ENCODE assay signal across 12 cellular contexts in the genomic region with DNA sequence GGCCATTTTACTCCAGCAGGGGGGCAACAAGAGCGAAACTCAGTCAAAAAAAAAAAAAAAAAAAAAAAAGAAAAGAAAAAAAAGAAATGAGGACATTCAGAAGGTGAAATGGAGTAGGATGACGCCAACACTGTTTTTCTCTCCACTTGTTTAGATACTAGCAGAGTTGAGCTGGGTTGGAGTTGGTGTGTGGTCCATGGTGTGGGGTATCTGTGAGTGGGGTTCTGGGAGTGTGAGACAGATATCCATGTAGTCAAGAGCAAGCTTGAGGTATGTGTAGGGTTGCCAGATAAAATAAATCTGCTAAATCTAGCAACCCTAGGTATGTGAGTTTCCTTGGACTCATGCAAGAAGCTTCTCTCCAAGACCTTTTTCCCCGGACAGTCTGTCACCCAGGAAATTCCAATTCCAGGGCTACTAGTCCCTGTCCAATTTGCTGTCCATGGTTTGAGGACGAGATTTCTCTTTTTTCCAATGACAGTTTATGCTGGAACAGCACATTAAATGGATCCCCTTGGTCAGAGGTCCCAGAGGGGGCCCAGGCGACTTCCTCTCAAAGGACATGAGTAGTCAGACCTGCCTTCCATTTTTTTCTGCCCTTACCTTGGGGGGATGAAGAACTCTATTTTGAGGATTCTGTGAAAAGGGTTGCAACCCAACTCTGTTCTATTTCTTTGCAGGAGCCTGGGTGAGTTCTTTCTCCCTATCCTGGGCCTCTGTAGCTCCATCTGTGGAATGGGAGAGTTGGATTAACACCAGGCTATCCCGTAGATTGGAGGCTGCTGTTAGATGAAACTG. TPM values are rescaled to one million over a fixed set of nuclear protein-coding genes. Genes with fewer than 3 reads are reported as not detected.
A peak's percentile ranks its signal among the peaks of the same experiment; 100 is the strongest.
DNase-seq lines count a peak whose midpoint lies in the region; ATAC-seq, FAIRE-seq and TF ChIP-seq lines count a peak whose summit lies in the region.
"Had no signal": no experiment of that assay in that cellular context is flagged by ENCODE, and none has a peak within 500 bp of the region (broad histone marks: within the 10 kb centered on the region; RNA-seq: fewer than 3 reads in every experiment).

No MANE protein-coding gene starts in this region.

- H4K20me1 ChIP-seq in OCI-LY7 (ENCODE audit: insufficient read depth, low read length) = peaks cover 7% of the 10 kb centered on the region; the same call in 1 of the 2 replicates

- DNase-seq in activated CD8-positive, alpha-beta memory T cell treated with anti-CD3 and anti-CD28 coated beads, Interleukin-2, amount 10 ng/mL, durations not matched to agents 7 days and 5 days = no peak
- DNase-seq in activated CD8-positive, alpha-beta memory T cell treated with anti-CD3 and anti-CD28 coated beads, Interleukin-2, amount 50 U/mL, for 48 hours = no peak
- no peak for DNase-seq in OCI-LY7 (ENCODE audit: low spot score)
- peak; percentile 22 for DNase-seq in colonic mucosa
- no peak for DNase-seq in thoracic aorta (ENCODE audit: low spot score)
- DNase-seq in pancreas = no peak
- no peak for DNase-seq in NCI-H187 treated with DMSO at 0.1 percent for 48 hours (lab: John Stamatoyannopoulos, UW)

- no peak for FAIRE-seq in pancreas (lab: Jason Lieb, UNC)

- TF ChIP-seq CTCF in OCI-LY7 (conservative IDR thresholded peaks at IDR 0.05; ENCODE audit: low read length) (no peak), colonic mucosa (IDR thresholded peaks at IDR 0.05) (no peak), thoracic aorta (IDR thresholded peaks at IDR 0.05) (no peak), pancreas (IDR thresholded peaks at IDR 0.05) (no peak)

- peak overlapping the region; percentile 96 for H3K4me2 ChIP-seq in OCI-LY7 (ENCODE audit: low read length)

- H3K36me3 ChIP-seq in OCI-LY7 (ENCODE audit: insufficient read depth, low read length) = peaks cover 40% of the 10 kb centered on the region
- no peaks in the 10 kb centered on the region for H3K36me3 ChIP-seq in colonic mucosa
- H3K36me3 ChIP-seq in thoracic aorta = peaks cover 3% of the 10 kb centered on the region
- no peaks in the 10 kb centered on the region for H3K36me3 ChIP-seq in pancreas

- BruUV-seq in OCI-LY7 (replicated peaks; lab: Mats Ljungman, UMichigan) = TSS peak; percentile 69

- peaks cover 28% of the 10 kb centered on the region for H3K36me3 Mint-ChIP-seq in activated CD8-positive, alpha-beta memory T cell treated with anti-CD3 and anti-CD28 coated beads, Interleukin-2, amount 10 ng/mL, durations not matched to agents 7 days and 5 days

- intact Hi-C loops in OCI-LY7 (cut with micrococcal nuclease; ENCODE audit: unreplicated experiment) = loop anchor here (1.0 to 5.0 kb wide), 6 partner anchors 46 to 292 kb away; partner anchors contain the start of gene STIL
- intact Hi-C loops in colonic mucosa (cut with DNase I) = no loop called here
- intact Hi-C loops in pancreas (cut with DNase I) = loop anchor here in 2 of 3 donors (5.0 kb wide), 2 partner anchors 272 to 287 kb away; no protein-coding TSS in a partner anchor

- peaks cover 13% of the 10 kb centered on the region; the same call in 1 of the 2 replicates for H3K79me2 ChIP-seq in OCI-LY7 (ENCODE audit: insufficient read depth, low read depth, low read length)

- CTCF ChIA-PET in activated CD8-positive, alpha-beta memory T cell treated with anti-CD3 and anti-CD28 coated beads, Interleukin-2, amount 10 ng/mL, durations not matched to agents 7 days and 5 days (lab: Charles Lee) = interaction anchor here (0.6 to 6.0 kb wide), 28 partner anchors 9 to 320 kb away, joined by 3 to 83 read pairs (median 4); partner anchors contain the start of gene STIL
- CTCF ChIA-PET in OCI-LY7 (lab: Charles Lee; ENCODE audit: unreplicated experiment) = interaction anchor here (1.5 to 1.8 kb wide), 2 partner anchors 41 to 49 kb away, joined by 3 to 6 read pairs; no protein-coding TSS in a partner anchor

- H3K27me3 ChIP-seq in colonic mucosa (peaks cover 18% of the 10 kb centered on the region), thoracic aorta (replicated peaks; ENCODE audit: insufficient read depth) (no peaks in the 10 kb centered on the region), pancreas (peaks cover 0 to 6% (median 5%) of the 10 kb centered on the region in 4 donors)

- peak overlapping the region; percentile 51 to 77 for H3K9ac ChIP-seq in colonic mucosa (ENCODE audit: low read depth in 2 of 2, low read length in 2 of 2)

- peak overlapping the region; percentile 83; the same call in 1 of the 2 replicates for H2AFZ ChIP-seq in OCI-LY7 (ENCODE audit: low read length)

- H3K27ac ChIP-seq in OCI-LY7 (ENCODE audit: low read depth, low read length, poor library complexity, severe bottlenecking) = peak overlapping the region; percentile 78
- peak overlapping the region; percentile 88 for H3K27ac ChIP-seq in colonic mucosa
- H3K27ac ChIP-seq in thoracic aorta = no peak overlapping the region
- H3K27ac ChIP-seq in pancreas = no peak overlapping the region

- peaks cover 15% of the 10 kb centered on the region for H3K27me3 Mint-ChIP-seq in activated CD8-positive, alpha-beta memory T cell treated with anti-CD3 and anti-CD28 coated beads, Interleukin-2, amount 10 ng/mL, durations not matched to agents 7 days and 5 days

- peaks cover 28% of the 10 kb centered on the region for H3K4me1 ChIP-seq in OCI-LY7 (ENCODE audit: insufficient read depth, low read length, poor library complexity, severe bottlenecking)
- no peaks in the 10 kb centered on the region for H3K4me1 ChIP-seq in colonic mucosa
- H3K4me1 ChIP-seq in thoracic aorta (ENCODE audit: control insufficient read depth in 1 of 2, low read depth in 2 of 2) = peaks cover 36 to 76% of the 10 kb centered on the region in 2 donors
- H3K4me1 ChIP-seq in pancreas = peaks cover 5 to 16% (median 5%) of the 10 kb centered on the region in 3 donors

- H3K9me3 ChIP-seq in OCI-LY7 (ENCODE audit: low read length) (no peaks in the 10 kb centered on the region), colonic mucosa (no peaks in the 10 kb centered on the region), thoracic aorta (no peaks in the 10 kb centered on the region), pancreas (no peaks in the 10 kb centered on the region)

- peaks cover 47% of the 10 kb centered on the region for H3K4me1 Mint-ChIP-seq in activated CD8-positive, alpha-beta memory T cell treated with anti-CD3 and anti-CD28 coated beads, Interleukin-2, amount 10 ng/mL, durations not matched to agents 7 days and 5 days

- H3K4me3 Mint-ChIP-seq in activated CD8-positive, alpha-beta memory T cell treated with anti-CD3 and anti-CD28 coated beads, Interleukin-2, amount 10 ng/mL, durations not matched to agents 7 days and 5 days = peak overlapping the region; percentile 95

- no peak for ATAC-seq in activated CD8-positive, alpha-beta memory T cell treated with anti-CD3 and anti-CD28 coated beads, Interleukin-2, amount 10 ng/mL, durations not matched to agents 7 days and 5 days
- ATAC-seq in thoracic aorta (ENCODE audit: insufficient number of reproducible peaks, low FRiP score, low read depth) = no peak
- ATAC-seq in pancreas = no peak
- no peak for ATAC-seq in HG02678 (IDR thresholded peaks at IDR 0.05; ENCODE audit: unreplicated experiment)

- no peaks in the 10 kb centered on the region for H3K9me3 Mint-ChIP-seq in activated CD8-positive, alpha-beta memory T cell treated with anti-CD3 and anti-CD28 coated beads, Interleukin-2, amount 10 ng/mL, durations not matched to agents 7 days and 5 days (ENCODE audit: low read depth)

- 64 to 68% methylated on average over 6 of the region's 6 CpGs for WGBS in pancreas, 2 donors

- POLR2A ChIA-PET in OCI-LY7 (lab: Charles Lee) = interaction anchor here (0.5 to 1.4 kb wide), 5 partner anchors 13 to 97 kb away, joined by 3 to 4 read pairs (median 3); no protein-coding TSS in a partner anchor

- H3K4me3 ChIP-seq in OCI-LY7 (ENCODE audit: low read depth, low read length, poor library complexity, severe bottlenecking) (peak overlapping the region; percentile 92), colonic mucosa (peak overlapping the region; percentile 71), thoracic aorta (peak overlapping the region; percentile 92), pancreas (no peak overlapping the region)

- no peaks in the 10 kb centered on the region for H3K9me2 ChIP-seq in OCI-LY7 (ENCODE audit: insufficient read depth, low read length)

- H3K27ac Mint-ChIP-seq in activated CD8-positive, alpha-beta memory T cell treated with anti-CD3 and anti-CD28 coated beads, Interleukin-2, amount 10 ng/mL, durations not matched to agents 7 days and 5 days = peak overlapping the region; percentile 93

RNA-seq across cellular contexts. Expression of gene FOXD2, which starts 2.1 kb away (rescaled TPM):
- total RNA-seq in activated CD8-positive, alpha-beta memory T cell treated with anti-CD3 and anti-CD28 coated beads, Interleukin-2, amount 10 ng/mL, durations not matched to agents 7 days and 5 days = under 1 TPM; 0.23 to 0.53 TPM
- total RNA-seq in OCI-LY7 (2014; rRNA removed; shearing (Covaris generic)) = 0.44 and 0.76 TPM in 2 replicates
- total RNA-seq in OCI-LY7 (2022) (0.49 and 0.52 TPM in 2 replicates), colonic mucosa (10 to 100 TPM; 22.5 to 25.1 TPM), thoracic aorta (1 to 10 TPM; 4.9 TPM), pancreas (under 1 TPM; 0.04 to 0.19 (median 0.09) TPM)
- polyA plus RNA-seq in pancreas = under 1 TPM; 0.02 to 0.08 TPM
- polyA plus RNA-seq: AG04450 had no signal

RNA-seq across cellular contexts. Expression of gene FOXE3, which starts 19.6 kb away (rescaled TPM):
- total RNA-seq in activated CD8-positive, alpha-beta memory T cell treated with anti-CD3 and anti-CD28 coated beads, Interleukin-2, amount 10 ng/mL, durations not matched to agents 7 days and 5 days = not detected
- 0.15 TPM in 1 of 2 replicates, not detected in the other for total RNA-seq in OCI-LY7 (2014; rRNA removed; shearing (Covaris generic))
- total RNA-seq in OCI-LY7 (2022) (not detected in 2 replicates), colonic mucosa (under 1 TPM; 0.11 to 0.49 TPM), thoracic aorta (under 1 TPM in 1 of 2 donors, not detected in 1; 0.28 TPM), pancreas (not detected)
- not detected for polyA plus RNA-seq in pancreas
- total RNA-seq: endothelial cell of umbilical vein, LHCN-M2, ureter had no signal
- polyA plus RNA-seq: AG04450, endothelial cell of umbilical vein had no signal

Comparison
In these comparisons a context has a peak if more than half of its experiments do, and no peak if none do; other contexts are left out.
1. H3K27ac ChIP-seq: peak in OCI-LY7 (single experiment) and colonic mucosa (single experiment); none in thoracic aorta (0 of 2) and pancreas (0 of 4).
2. H3K4me3 ChIP-seq: peak in OCI-LY7 (single experiment), colonic mucosa (single experiment) and thoracic aorta (single experiment); none in pancreas (0 of 4).